In the genomic region with DNA sequence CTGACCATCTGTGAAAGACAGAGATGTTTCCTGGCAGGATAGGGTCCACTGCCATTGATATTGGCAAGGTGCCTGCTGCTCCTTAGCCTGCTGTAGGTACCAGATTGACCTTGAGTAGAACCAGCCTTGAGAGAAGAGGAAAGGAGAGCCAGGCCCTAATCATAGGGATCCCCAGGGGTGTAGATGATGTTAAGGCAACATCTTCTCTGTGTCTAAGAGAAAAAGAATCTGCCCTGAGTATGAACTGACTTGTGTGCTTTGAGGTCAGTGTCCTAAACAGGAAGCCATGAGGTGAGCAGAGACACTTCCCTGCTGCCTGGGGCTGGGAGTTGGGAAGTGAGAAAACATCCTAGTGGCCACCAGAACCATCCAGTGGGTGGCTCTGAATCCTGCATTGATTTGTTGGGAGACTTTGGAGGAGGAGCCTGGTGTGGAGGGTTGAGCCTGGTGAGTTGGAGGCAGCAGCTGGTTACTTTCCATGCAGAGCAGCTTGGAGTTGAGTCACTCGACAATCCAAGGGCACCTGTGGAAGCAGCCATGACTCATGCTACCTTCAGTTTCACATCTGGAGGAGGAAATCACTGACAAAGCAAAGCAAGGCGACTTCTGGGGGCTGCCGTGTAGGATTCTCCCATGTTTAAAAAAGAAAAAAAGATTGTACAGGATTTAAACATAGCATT, we compare ENCODE assay signal across 8 cellular contexts. TPM values are rescaled to one million over a fixed set of nuclear protein-coding genes. Genes with fewer than 3 reads are reported as not detected.
DNase-seq lines count a peak whose midpoint lies in the region; ATAC-seq and TF ChIP-seq lines count a peak whose summit lies in the region.

No MANE protein-coding gene starts in this region.

- peaks cover 0 to 39% of the 10 kb centered on the region in 2 donors for H3K36me3 Mint-ChIP-seq in activated naive CD4-positive, alpha-beta T cell treated with anti-CD3 and anti-CD28 coated beads, Interleukin-2, amount 50 U/mL, for 72 hours

- no peaks in the 10 kb centered on the region for H3K27me3 ChIP-seq in hepatocyte

- in situ Hi-C loops in Caki2 (cut with HindIII; ENCODE audit: low pct_unique_long_range_greater_than_20kb, low sequenced_read_pairs) = no loop called here

- H2AFZ ChIP-seq in hepatocyte = no peak overlapping the region

- no peaks in the 10 kb centered on the region for H3K9me3 ChIP-seq in hepatocyte (ENCODE audit: low read depth)

- peak overlapping the region; percentile 66 to 74 for H3K27ac Mint-ChIP-seq in activated naive CD4-positive, alpha-beta T cell treated with anti-CD3 and anti-CD28 coated beads, Interleukin-2, amount 50 U/mL, for 72 hours

- no peak for TF ChIP-seq CTCF in hepatocyte (IDR thresholded peaks at IDR 0.05; ENCODE audit: poor library complexity)

- H3K9me2 ChIP-seq in hepatocyte (replicated peaks; ENCODE audit: insufficient read depth) = no peaks in the 10 kb centered on the region

- no peak overlapping the region for H3K4me3 ChIP-seq in hepatocyte

- H3K4me2 ChIP-seq in hepatocyte = peak overlapping the region; percentile 22

- no peaks in the 10 kb centered on the region for H3K36me3 ChIP-seq in hepatocyte (replicated peaks; ENCODE audit: insufficient read depth, low read depth)

- DNase-seq in Caki2 (ENCODE audit: low read depth) = peak; percentile 100
- peak; percentile 14 to 62 for DNase-seq in NCI-H446 (lab: John Stamatoyannopoulos, UW)
- DNase-seq in activated naive CD4-positive, alpha-beta T cell treated with anti-CD3 and anti-CD28 coated beads, Interleukin-2, amount 50 U/mL, for 72 hours (ENCODE audit: low spot score in 2 of 2) = peak; percentile 49 to 72
- DNase-seq in hepatocyte (ENCODE audit: low spot score) = peak; percentile 89
- DNase-seq in stimulated activated CD4-positive, alpha-beta T cell treated with anti-CD3 and anti-CD28 coated beads, Interleukin-1b, Interleukin-23, amount 100 ng/mL, for 48 hours = peak; percentile 72
- DNase-seq in NCI-H128 (lab: John Stamatoyannopoulos, UW; ENCODE audit: unreplicated experiment) = no peak
- DNase-seq in NCI-H1092 (lab: John Stamatoyannopoulos, UW) = no peak
- DNase-seq in NAMALWA (ENCODE audit: low spot score) = no peak

- WGBS in hepatocyte (ENCODE audit: low lambda C conversion rate, missing lambda C conversion rate) = 48% methylated on average over 3 of the region's 3 CpGs

- peak; percentile 89 to 99 for ATAC-seq in activated naive CD4-positive, alpha-beta T cell treated with anti-CD3 and anti-CD28 coated beads, Interleukin-2, amount 50 U/mL, for 72 hours

- H3K79me2 ChIP-seq in hepatocyte = no peaks in the 10 kb centered on the region

- no peaks in the 10 kb centered on the region for H4K20me1 ChIP-seq in hepatocyte (ENCODE audit: insufficient read depth, poor library complexity, severe bottlenecking)

- H3K27ac ChIP-seq in hepatocyte = peak overlapping the region; percentile 46

- H3K4me1 ChIP-seq in hepatocyte (ENCODE audit: insufficient read depth) = no peaks in the 10 kb centered on the region

- H3K9me3 Mint-ChIP-seq in activated naive CD4-positive, alpha-beta T cell treated with anti-CD3 and anti-CD28 coated beads, Interleukin-2, amount 50 U/mL, for 72 hours = peaks cover 4 to 13% of the 10 kb centered on the region in 2 donors

RNA-seq across cellular contexts. Expression of a gene that starts 47.8 kb away (rescaled TPM):
- total RNA-seq in Caki2 (2014; rRNA removed; shearing (Covaris generic); ENCODE audit: low replicate concordance) = 39.7 and 68.5 TPM in 2 replicates
- 10 to 100 TPM in 1 of 2 donors, 1 to 10 TPM in 1; 5.8 to 20.2 TPM for total RNA-seq in activated naive CD4-positive, alpha-beta T cell treated with anti-CD3 and anti-CD28 coated beads, Interleukin-2, amount 50 U/mL, for 72 hours
- total RNA-seq in hepatocyte = 5.9 and 10.3 TPM in 2 replicates
- polyA plus RNA-seq in hepatocyte = 5.9 and 7.3 TPM in 2 replicates

Comparison
In these comparisons a context has a peak if more than half of its experiments do, and no peak if none do; other contexts are left out.
1. DNase-seq: peak in Caki2 (single experiment), NCI-H446 (2 of 2), activated naive CD4-positive, alpha-beta T cell treated with anti-CD3 and anti-CD28 coated beads, Interleukin-2, amount 50 U/mL, for 72 hours (2 of 2), hepatocyte (single experiment) and stimulated activated CD4-positive, alpha-beta T cell treated with anti-CD3 and anti-CD28 coated beads, Interleukin-1b, Interleukin-23, amount 100 ng/mL, for 48 hours (single experiment); none in NCI-H128 (single experiment), NCI-H1092 (single experiment) and NAMALWA (single experiment).